1 cellular context compared by ENCODE assay signal in genomic region chr1:51878307-51878615, GRCh38.
TF ChIP-seq lines count a peak whose summit lies in the region.

No MANE protein-coding gene starts in this region.

TF ChIP-seq in K562, 482 proteins besides CTCF, POLR2A, EP300 and RAD21 (continued from another document):
- TF ChIP-seq ZNF609 (CRISPR knock-in tag; IDR thresholded peaks at IDR 0.05; ENCODE audit: borderline replicate concordance) (no peak), TEAD1 (CRISPR knock-in tag; IDR thresholded peaks at IDR 0.05) (0 out of 4 replicates have a peak, but pooled peaks of 1 of the 2 experiments have one; percentile 58), TBP (optimal IDR thresholded peaks at IDR 0.05; ENCODE audit: low read depth, low read length) (no peak), MLLT1 (IDR thresholded peaks at IDR 0.05) (peak in 1 of 2 experiments; percentile 92; a peak in 2 of 4 replicates), HLTF (IDR thresholded peaks at IDR 0.05) (no peak; the same call in 1 of the 2 replicates), RHOXF2B (CRISPR knock-in tag; conservative IDR thresholded peaks at IDR 0.05) (0 out of 2 replicates have a peak, but pooled peaks have one; percentile 16), ZFP91 (CRISPR knock-in tag; IDR thresholded peaks at IDR 0.05) (0 out of 2 replicates have a peak, but pooled peaks have one; percentile 56), CCNT2 (IDR thresholded peaks at IDR 0.05; ENCODE audit: borderline replicate concordance, extremely low read depth, insufficient read length, low read depth, low read length) (no peak), GTF2E2 (tag; IDR thresholded peaks at IDR 0.05) (no peak), ZNF740 (CRISPR knock-in tag; IDR thresholded peaks at IDR 0.05) (no peak), ZNF740 (tag; IDR thresholded peaks at IDR 0.05) (no peak), PHF8 (IDR thresholded peaks at IDR 0.05; ENCODE audit: borderline replicate concordance, low read length) (peak; percentile 80), TCF7 (IDR thresholded peaks at IDR 0.05; ENCODE audit: borderline replicate concordance) (peak; percentile 18; the same call in 1 of the 2 replicates), TCFL5 (CRISPR knock-in tag; conservative IDR thresholded peaks at IDR 0.05) (no peak), ZBTB26 (CRISPR knock-in tag; IDR thresholded peaks at IDR 0.05) (no peak), MED1 (CRISPR knock-in tag; IDR thresholded peaks at IDR 0.05; ENCODE audit: borderline replicate concordance) (no peak), ZFPM2 (CRISPR knock-in tag; IDR thresholded peaks at IDR 0.05) (0 out of 2 replicates have a peak, but pooled peaks have one; percentile 64), ZNF75A (CRISPR knock-in tag; IDR thresholded peaks at IDR 0.05) (no peak), TAF1 (IDR thresholded peaks at IDR 0.05; ENCODE audit: control insufficient read depth, extremely low read depth, insufficient read depth, low read length, severe bottlenecking) (no peak), CBFB (CRISPR knock-in tag; IDR thresholded peaks at IDR 0.05) (0 out of 2 replicates have a peak, but pooled peaks have one; percentile 49), CHD1 (IDR thresholded peaks at IDR 0.05; ENCODE audit: low read length) (peak; percentile 75), NCOA2 (IDR thresholded peaks at IDR 0.05; ENCODE audit: partially characterized antibody in 2 of 2) (no peak), ZNF263 (CRISPR knock-in tag; IDR thresholded peaks at IDR 0.05; ENCODE audit: borderline replicate concordance) (peak; percentile 48; the same call in 1 of the 2 replicates), KDM2B (CRISPR knock-in tag; IDR thresholded peaks at IDR 0.05) (peak; percentile 56; the same call in 1 of the 2 replicates), U2AF1 (optimal IDR thresholded peaks at IDR 0.05; ENCODE audit: low read depth, low read length) (no peak), TGIF2 (CRISPR knock-in tag; IDR thresholded peaks at IDR 0.05) (no peak), MITF (IDR thresholded peaks at IDR 0.05) (no peak), MNT (conservative IDR thresholded peaks at IDR 0.05) (no peak), ZNF133 (CRISPR knock-in tag; IDR thresholded peaks at IDR 0.05) (no peak), LEF1 (IDR thresholded peaks at IDR 0.05) (no peak), NRF1 (conservative IDR thresholded peaks at IDR 0.05 in 1 of 2, IDR thresholded peaks at IDR 0.05 in 1 of 2) (no peak), FOXM1 (IDR thresholded peaks at IDR 0.05; ENCODE audit: low read depth) (no peak), FOXM1 (CRISPR knock-in tag; IDR thresholded peaks at IDR 0.05; ENCODE audit: low read depth) (peak; percentile 11; the same call in 1 of the 2 replicates), FOXP4 (CRISPR knock-in tag; IDR thresholded peaks at IDR 0.05; ENCODE audit: borderline replicate concordance) (0 out of 2 replicates have a peak, but pooled peaks have one; percentile 6), JUN (IDR thresholded peaks at IDR 0.05; ENCODE audit: borderline replicate concordance, low read depth, low read length) (no peak), JUN (CRISPR knock-in tag; IDR thresholded peaks at IDR 0.05; ENCODE audit: borderline replicate concordance) (no peak), STAT5B (CRISPR knock-in tag; IDR thresholded peaks at IDR 0.05) (no peak), ZBTB7A (IDR thresholded peaks at IDR 0.05; ENCODE audit: borderline replicate concordance, control insufficient read depth, low read depth, low read length) (peak; percentile 74; the same call in 1 of the 2 replicates), RBM39 (optimal IDR thresholded peaks at IDR 0.05; ENCODE audit: low read depth, low read length) (peak; percentile 78), UBTF (IDR thresholded peaks at IDR 0.05; ENCODE audit: borderline replicate concordance in 1 of 2, low read depth in 2 of 2, low read length in 2 of 2) (peak in 1 of 2 experiments; percentile 42; a peak in 1 of 4 replicates)
